ENCODE assay signal across 1 cellular context in the genomic region with DNA sequence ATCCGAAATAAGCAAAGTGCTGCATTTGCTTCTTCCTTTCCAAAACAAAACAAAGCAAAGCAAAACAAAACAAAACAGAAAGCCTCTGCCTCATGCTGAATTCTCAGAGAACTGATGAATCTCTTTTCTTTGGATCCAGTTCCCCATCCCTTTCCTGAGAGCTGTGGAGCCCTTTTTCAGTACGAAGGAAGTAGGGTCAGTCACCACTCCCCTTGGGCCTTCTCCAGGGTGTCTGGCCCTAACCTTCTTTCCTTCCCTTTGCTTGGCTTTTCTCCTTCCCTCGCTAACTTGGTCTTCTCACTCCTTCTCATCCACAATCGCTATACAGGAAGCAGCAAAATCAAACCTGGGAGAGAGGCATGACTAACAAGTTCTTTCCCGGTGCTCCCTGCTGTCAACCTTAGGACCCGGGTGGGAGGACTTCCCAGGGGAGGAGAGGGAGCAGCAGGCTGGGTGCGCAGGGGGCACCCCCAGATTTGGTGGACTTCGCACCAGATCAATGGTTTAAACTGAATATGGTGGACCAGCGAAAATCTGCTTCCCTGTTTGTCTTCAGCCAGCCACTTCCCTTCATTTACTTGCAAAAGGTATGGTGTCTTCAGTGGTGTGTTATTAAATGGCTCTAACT.
TF ChIP-seq lines count a peak whose summit lies in the region.

No MANE protein-coding gene starts in this region.

TF ChIP-seq in endothelial cell of umbilical vein, 7 proteins besides CTCF, POLR2A, EP300 and RAD21:
- TF ChIP-seq FOS (IDR thresholded peaks at IDR 0.05; ENCODE audit: borderline replicate concordance, insufficient read depth, low read length) (no peak), MYC (IDR thresholded peaks at IDR 0.05; ENCODE audit: low read depth, low read length) (no peak), JUN (IDR thresholded peaks at IDR 0.05; ENCODE audit: borderline replicate concordance, insufficient read depth, insufficient read length, low read depth) (no peak), POLR2AphosphoS5 (IDR thresholded peaks at IDR 0.05; ENCODE audit: insufficient read depth, low read depth, low read length) (no peak), EZH2 (IDR thresholded peaks at IDR 0.05; ENCODE audit: borderline replicate concordance, low read depth, low read length, severe bottlenecking) (no peak), GATA2 (IDR thresholded peaks at IDR 0.05; ENCODE audit: insufficient read depth, insufficient read length, low read depth, low read length) (no peak)
- TF ChIP-seq, protein P1, sequence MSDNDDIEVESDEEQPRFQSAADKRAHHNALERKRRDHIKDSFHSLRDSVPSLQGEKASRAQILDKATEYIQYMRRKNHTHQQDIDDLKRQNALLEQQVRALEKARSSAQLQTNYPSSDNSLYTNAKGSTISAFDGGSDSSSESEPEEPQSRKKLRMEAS (IDR thresholded peaks at IDR 0.05; ENCODE audit: insufficient read depth, insufficient read length): no peak
